ENCODE assay signal across 32 cellular contexts in the genomic region with DNA sequence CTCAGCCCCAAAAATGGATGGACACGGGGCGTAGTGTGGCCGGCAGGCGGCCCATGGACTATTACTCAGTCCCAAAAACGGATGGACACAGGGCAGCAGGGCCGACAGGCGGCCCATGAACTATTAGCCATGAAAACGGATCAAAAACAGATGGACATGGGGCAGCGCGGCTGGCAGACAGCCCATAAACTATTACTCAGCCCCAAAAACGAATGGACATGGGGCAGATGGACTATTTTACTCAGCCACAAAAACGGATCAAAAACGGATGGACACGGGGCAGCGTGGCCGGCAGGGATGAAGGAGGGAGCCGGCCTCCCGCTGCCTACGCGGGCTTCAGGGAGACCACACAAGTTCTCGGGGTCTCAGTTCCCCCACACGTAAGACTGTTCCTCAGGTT. TPM values are rescaled to one million over a fixed set of nuclear protein-coding genes. Genes with fewer than 3 reads are reported as not detected.
"Had no signal": no experiment of that assay in that cellular context is flagged by ENCODE, and none has a peak within 500 bp of the region (broad histone marks: within the 10 kb centered on the region; RNA-seq: fewer than 3 reads in every experiment).

No MANE protein-coding gene starts in this region.

- H3K36me3 ChIP-seq: ovary, prostate gland had no signal

- H3K4me1 Mint-ChIP-seq: activated CD8-positive, alpha-beta memory T cell treated with anti-CD3 and anti-CD28 coated beads, Interleukin-2, amount 10 ng/mL, durations not matched to agents 7 days and 5 days; immature natural killer cell had no signal

- H3K4me2 ChIP-seq: smooth muscle cell had no signal

- H3K36me3 Mint-ChIP-seq: activated CD8-positive, alpha-beta memory T cell treated with anti-CD3 and anti-CD28 coated beads, Interleukin-2, amount 10 ng/mL, durations not matched to agents 7 days and 5 days; immature natural killer cell; natural killer cell had no signal

- H3K27me3 Mint-ChIP-seq: activated CD4-positive, alpha-beta T cell treated with anti-CD3 and anti-CD28 coated beads for 36 hours; activated CD8-positive, alpha-beta memory T cell treated with anti-CD3 and anti-CD28 coated beads, Interleukin-2, amount 10 ng/mL, durations not matched to agents 7 days and 5 days; activated naive CD8-positive, alpha-beta T cell; effector memory CD8-positive, alpha-beta T cell; stimulated activated memory B cell treated with anti-CD40 and anti-IgM and Interleukin-4, amounts not matched to agents 10 μg/mL and 1 μg/mL and 100 μg/mL, for 72 hours; stimulated activated naive CD8-positive, alpha-beta T cell treated with anti-CD3 and anti-CD28 coated beads, Interleukin-15, amount 100 ng/mL, for 72 hours had no signal

- H3K9me3 Mint-ChIP-seq: effector memory CD8-positive, alpha-beta T cell; immature natural killer cell; natural killer cell had no signal

- H3K27ac ChIP-seq: foreskin keratinocyte, heart left ventricle, prostate gland, upper lobe of left lung had no signal

- H3K4me1 ChIP-seq: foreskin keratinocyte, prostate gland had no signal

- H3K9me3 ChIP-seq: heart left ventricle, ovary, prostate gland, upper lobe of left lung had no signal

- H3K4me3 Mint-ChIP-seq: activated CD4-positive, alpha-beta T cell treated with anti-CD3 and anti-CD28 coated beads for 36 hours; activated CD8-positive, alpha-beta memory T cell treated with anti-CD3 and anti-CD28 coated beads, Interleukin-2, amount 10 ng/mL, durations not matched to agents 7 days and 5 days; activated CD8-positive, alpha-beta T cell treated with anti-CD3 and anti-CD28 coated beads, Interleukin-2, amount 10 ng/mL, durations not matched to agents 7 days and 5 days; activated naive CD8-positive, alpha-beta T cell; effector memory CD8-positive, alpha-beta T cell; immature natural killer cell; natural killer cell; stimulated activated memory B cell treated with anti-CD40 and anti-IgM and Interleukin-4, amounts not matched to agents 10 μg/mL and 1 μg/mL and 100 μg/mL, for 72 hours; stimulated activated naive CD8-positive, alpha-beta T cell treated with anti-CD3 and anti-CD28 coated beads, Interleukin-15, amount 100 ng/mL, for 72 hours had no signal

- H3K4me3 ChIP-seq: heart left ventricle, lung, ovary, prostate gland, smooth muscle cell, upper lobe of left lung had no signal

- H3K27ac Mint-ChIP-seq: activated CD4-positive, alpha-beta T cell treated with anti-CD3 and anti-CD28 coated beads for 36 hours; activated CD8-positive, alpha-beta memory T cell treated with anti-CD3 and anti-CD28 coated beads, Interleukin-2, amount 10 ng/mL, durations not matched to agents 7 days and 5 days; activated CD8-positive, alpha-beta T cell treated with anti-CD3 and anti-CD28 coated beads, Interleukin-2, amount 10 ng/mL, durations not matched to agents 7 days and 5 days; activated naive CD8-positive, alpha-beta T cell; activated T-helper 2 cell treated with anti-CD3 and anti-CD28 coated beads, Interferon-gamma antibody, Interleukin-2, Interleukin-4, amounts not matched to agents 10 μg/mL and 5 μg/mL and 100 μg/mL, durations not matched to agents 14 hours and 24 hours and 36 hours; immature natural killer cell; natural killer cell; stimulated activated memory B cell treated with anti-CD40 and anti-IgM and Interleukin-4, amounts not matched to agents 10 μg/mL and 1 μg/mL and 100 μg/mL, for 72 hours had no signal

- DNase-seq: activated CD4-positive, alpha-beta T cell treated with anti-CD3 and anti-CD28 coated beads for 36 hours; activated CD4-positive, CD25-positive, alpha-beta regulatory T cell; activated CD8-positive, alpha-beta memory T cell treated with anti-CD3 and anti-CD28 coated beads, Interleukin-2, amount 10 ng/mL, durations not matched to agents 7 days and 5 days; activated CD8-positive, alpha-beta T cell treated with anti-CD3 and anti-CD28 coated beads, Interleukin-2, amount 10 ng/mL, durations not matched to agents 7 days and 5 days; activated naive CD4-positive, alpha-beta T cell treated with Interleukin-2 at 50 U/mL for 16 hours; activated T-cell treated with anti-CD3 and anti-CD28 coated beads, Interleukin-2, amount 50 U/mL, for 48 hours; anterior cingulate cortex; cerebellar nuclear complex; cortex of kidney; effector memory CD8-positive, alpha-beta T cell; erythroblast; foreskin keratinocyte; heart left ventricle; hypothalamus; immature natural killer cell; mesendoderm; natural killer cell; retina; stimulated activated CD4-positive, alpha-beta T cell treated with anti-CD3 and anti-CD28 coated beads, Interleukin-1b, Interleukin-23, amount 100 ng/mL, for 48 hours; stimulated activated CD4-positive, alpha-beta T cell treated with anti-CD3 and anti-CD28 coated beads, Interleukin-4, amount 100 ng/mL, for 4 hours; stimulated activated CD8-positive, alpha-beta memory T cell treated with anti-CD3 and anti-CD28 coated beads, Interleukin-4, amount 100 ng/mL, for 48 hours; stimulated activated naive CD8-positive, alpha-beta T cell treated with anti-CD3 and anti-CD28 coated beads, Interleukin-15, amount 100 ng/mL, for 72 hours; substantia nigra; T-helper 1 cell; upper lobe of left lung had no signal

- H3K27me3 ChIP-seq: foreskin keratinocyte, heart left ventricle, ovary, upper lobe of left lung had no signal

RNA-seq across cellular contexts. Expression of gene GPER1, which starts 32.9 kb away (rescaled TPM):
- total RNA-seq: activated CD4-positive, alpha-beta T cell treated with anti-CD3 and anti-CD28 coated beads for 36 hours; activated CD8-positive, alpha-beta memory T cell treated with anti-CD3 and anti-CD28 coated beads, Interleukin-2, amount 10 ng/mL, durations not matched to agents 7 days and 5 days had no signal
